38 cellular contexts compared by ENCODE assay signal in genomic region chr1:11759791-11760190, GRCh38. TPM values are rescaled to one million over a fixed set of nuclear protein-coding genes. Genes with fewer than 3 reads are reported as not detected.
"Had no signal": no experiment of that assay in that cellular context is flagged by ENCODE, and none has a peak within 500 bp of the region (broad histone marks: within the 10 kb centered on the region; RNA-seq: fewer than 3 reads in every experiment).

No MANE protein-coding gene starts in this region.

- H3K4me3 ChIP-seq: ascending aorta, cardiac muscle cell had no signal

- H3K4me3 Mint-ChIP-seq: activated CD4-positive, alpha-beta memory T cell treated with anti-CD3 and anti-CD28 coated beads, Interleukin-2, amount 10 ng/mL, durations not matched to agents 7 days and 5 days; activated CD4-positive, alpha-beta T cell treated with anti-CD3 and anti-CD28 coated beads for 36 hours; activated CD4-positive, alpha-beta T cell treated with anti-CD3 and anti-CD28 coated beads, Interleukin-2, amount 10 ng/mL, durations not matched to agents 7 days and 5 days; activated CD8-positive, alpha-beta memory T cell treated with anti-CD3 and anti-CD28 coated beads, Interleukin-2, amount 10 ng/mL, durations not matched to agents 7 days and 5 days; activated CD8-positive, alpha-beta T cell treated with anti-CD3 and anti-CD28 coated beads, Interleukin-2, amount 10 ng/mL, durations not matched to agents 7 days and 5 days; activated naive CD4-positive, alpha-beta T cell treated with anti-CD3 and anti-CD28 coated beads, Interleukin-2, amount 10 ng/mL, durations not matched to agents 7 days and 5 days; activated naive CD4-positive, alpha-beta T cell treated with anti-CD3 and anti-CD28 coated beads, Interleukin-2, amount 50 U/mL, for 24 hours; activated naive CD8-positive, alpha-beta T cell; activated naive CD8-positive, alpha-beta T cell treated with anti-CD3 and anti-CD28 coated beads, Interleukin-2, amount 10 ng/mL, durations not matched to agents 7 days and 5 days; activated naive CD8-positive, alpha-beta T cell treated with anti-CD3 and anti-CD28 coated beads, Interleukin-2, amount 50 U/mL, for 24 hours; activated T-cell treated with anti-CD3 and anti-CD28 coated beads, Interleukin-2, amount 50 U/mL, for 24 hours; brain; T-helper 1 cell treated with Interleukin-12 subunit alpha and Interleukin-12 subunit beta and Interleukin-4 antibody, amounts not matched to agents 30 μg/mL and 1 μg/mL, for 36 hours; T-helper 2 cell treated with Interferon-gamma antibody and Interleukin-4, amounts not matched to agents 5 μg/mL and 100 μg/mL, for 36 hours had no signal

- H3K4me1 Mint-ChIP-seq: activated CD4-positive, alpha-beta memory T cell treated with anti-CD3 and anti-CD28 coated beads, Interleukin-2, amount 10 ng/mL, durations not matched to agents 7 days and 5 days; activated CD4-positive, alpha-beta T cell treated with anti-CD3 and anti-CD28 coated beads for 36 hours; activated naive CD8-positive, alpha-beta T cell treated with anti-CD3 and anti-CD28 coated beads, Interleukin-2, amount 50 U/mL, for 24 hours had no signal

- H3K27ac Mint-ChIP-seq: activated CD4-positive, alpha-beta memory T cell treated with anti-CD3 and anti-CD28 coated beads, Interleukin-2, amount 10 ng/mL, durations not matched to agents 7 days and 5 days; activated CD4-positive, alpha-beta T cell treated with anti-CD3 and anti-CD28 coated beads for 36 hours; activated CD4-positive, alpha-beta T cell treated with anti-CD3 and anti-CD28 coated beads, Interleukin-2, amount 10 ng/mL, durations not matched to agents 7 days and 5 days; activated CD8-positive, alpha-beta memory T cell treated with anti-CD3 and anti-CD28 coated beads, Interleukin-2, amount 10 ng/mL, durations not matched to agents 7 days and 5 days; activated CD8-positive, alpha-beta T cell treated with anti-CD3 and anti-CD28 coated beads, Interleukin-2, amount 10 ng/mL, durations not matched to agents 7 days and 5 days; activated naive CD4-positive, alpha-beta T cell treated with anti-CD3 and anti-CD28 coated beads, Interleukin-2, amount 10 ng/mL, durations not matched to agents 7 days and 5 days; activated naive CD4-positive, alpha-beta T cell treated with anti-CD3 and anti-CD28 coated beads, Interleukin-2, amount 50 U/mL, for 24 hours; activated naive CD8-positive, alpha-beta T cell; activated naive CD8-positive, alpha-beta T cell treated with anti-CD3 and anti-CD28 coated beads, Interleukin-2, amount 10 ng/mL, durations not matched to agents 7 days and 5 days; activated naive CD8-positive, alpha-beta T cell treated with anti-CD3 and anti-CD28 coated beads, Interleukin-2, amount 50 U/mL, for 24 hours; activated T-cell treated with anti-CD3 and anti-CD28 coated beads, Interleukin-2, amount 50 U/mL, for 24 hours; activated T-helper 2 cell treated with anti-CD3 and anti-CD28 coated beads, Interferon-gamma antibody, Interleukin-2, Interleukin-4, amounts not matched to agents 10 μg/mL and 5 μg/mL and 100 μg/mL, durations not matched to agents 14 hours and 24 hours and 36 hours; brain; T-helper 1 cell treated with Interleukin-12 subunit alpha and Interleukin-12 subunit beta and Interleukin-4 antibody, amounts not matched to agents 30 μg/mL and 1 μg/mL, for 36 hours; T-helper 2 cell treated with Interferon-gamma antibody and Interleukin-4, amounts not matched to agents 5 μg/mL and 100 μg/mL, for 36 hours had no signal

- H3K9me3 ChIP-seq: ascending aorta had no signal

- H3K9me3 Mint-ChIP-seq: activated CD4-positive, alpha-beta memory T cell treated with anti-CD3 and anti-CD28 coated beads, Interleukin-2, amount 10 ng/mL, durations not matched to agents 7 days and 5 days; activated CD4-positive, alpha-beta T cell treated with anti-CD3 and anti-CD28 coated beads, Interleukin-2, amount 10 ng/mL, durations not matched to agents 7 days and 5 days; activated naive CD4-positive, alpha-beta T cell treated with anti-CD3 and anti-CD28 coated beads, Interleukin-2, amount 10 ng/mL, durations not matched to agents 7 days and 5 days; activated naive CD4-positive, alpha-beta T cell treated with anti-CD3 and anti-CD28 coated beads, Interleukin-2, amount 50 U/mL, for 24 hours; activated naive CD8-positive, alpha-beta T cell treated with anti-CD3 and anti-CD28 coated beads, Interleukin-2, amount 10 ng/mL, durations not matched to agents 7 days and 5 days; activated naive CD8-positive, alpha-beta T cell treated with anti-CD3 and anti-CD28 coated beads, Interleukin-2, amount 50 U/mL, for 24 hours; activated T-cell treated with anti-CD3 and anti-CD28 coated beads, Interleukin-2, amount 50 U/mL, for 24 hours; activated T-helper 2 cell treated with anti-CD3 and anti-CD28 coated beads, Interferon-gamma antibody, Interleukin-2, Interleukin-4, amounts not matched to agents 10 μg/mL and 5 μg/mL and 100 μg/mL, durations not matched to agents 14 hours and 24 hours and 36 hours; T-helper 1 cell treated with Interleukin-12 subunit alpha and Interleukin-12 subunit beta and Interleukin-4 antibody, amounts not matched to agents 30 μg/mL and 1 μg/mL, for 36 hours; T-helper 2 cell treated with Interferon-gamma antibody and Interleukin-4, amounts not matched to agents 5 μg/mL and 100 μg/mL, for 36 hours had no signal

- FAIRE-seq: bronchial epithelial cell, colon, TTC549 had no signal

- ATAC-seq: activated CD4-positive, alpha-beta T cell treated with anti-CD3 and anti-CD28 coated beads for 36 hours; activated CD4-positive, CD25-positive, alpha-beta regulatory T cell treated with anti-CD3 and anti-CD28 coated beads, Interleukin-2, amount 50 U/mL, for 24 hours; activated CD8-positive, alpha-beta memory T cell treated with anti-CD3 and anti-CD28 coated beads, Interleukin-2, amount 10 ng/mL, durations not matched to agents 7 days and 5 days; activated CD8-positive, alpha-beta T cell treated with anti-CD3 and anti-CD28 coated beads, Interleukin-2, amount 10 ng/mL, durations not matched to agents 7 days and 5 days; activated naive CD8-positive, alpha-beta T cell treated with anti-CD3 and anti-CD28 coated beads, Interleukin-2, amount 50 U/mL, for 24 hours had no signal

- H3K27ac ChIP-seq: ascending aorta, cardiac muscle cell, VCaP had no signal

- H3K36me3 Mint-ChIP-seq: activated CD8-positive, alpha-beta memory T cell treated with anti-CD3 and anti-CD28 coated beads, Interleukin-2, amount 10 ng/mL, durations not matched to agents 7 days and 5 days; activated naive CD4-positive, alpha-beta T cell treated with anti-CD3 and anti-CD28 coated beads, Interleukin-2, amount 10 ng/mL, durations not matched to agents 7 days and 5 days; activated naive CD4-positive, alpha-beta T cell treated with anti-CD3 and anti-CD28 coated beads, Interleukin-2, amount 50 U/mL, for 24 hours; activated naive CD8-positive, alpha-beta T cell; activated naive CD8-positive, alpha-beta T cell treated with anti-CD3 and anti-CD28 coated beads, Interleukin-2, amount 10 ng/mL, durations not matched to agents 7 days and 5 days; brain had no signal

- H3K36me3 ChIP-seq: ascending aorta, cardiac muscle cell had no signal

- DNase-seq: activated CD4-positive, alpha-beta memory T cell treated with anti-CD3 and anti-CD28 coated beads, Interleukin-2, amount 10 ng/mL, durations not matched to agents 7 days and 5 days; activated CD4-positive, alpha-beta T cell treated with anti-CD3 and anti-CD28 coated beads for 1 hour; activated CD4-positive, alpha-beta T cell treated with anti-CD3 and anti-CD28 coated beads for 36 hours; activated CD4-positive, alpha-beta T cell treated with anti-CD3 and anti-CD28 coated beads for 48 hours; activated CD4-positive, alpha-beta T cell treated with anti-CD3 and anti-CD28 coated beads, Interleukin-2, amount 10 ng/mL, durations not matched to agents 7 days and 5 days; activated CD4-positive, alpha-beta T cell treated with anti-CD3 and anti-CD28 coated beads, Interleukin-2, amount 50 U/mL, for 48 hours; activated CD4-positive, CD25-positive, alpha-beta regulatory T cell; activated CD8-positive, alpha-beta memory T cell treated with anti-CD3 and anti-CD28 coated beads for 24 hours; activated CD8-positive, alpha-beta memory T cell treated with anti-CD3 and anti-CD28 coated beads, Interleukin-2, amount 10 ng/mL, durations not matched to agents 7 days and 5 days; activated CD8-positive, alpha-beta memory T cell treated with anti-CD3 and anti-CD28 coated beads, Interleukin-2, amount 50 U/mL, for 48 hours; activated CD8-positive, alpha-beta T cell treated with anti-CD3 and anti-CD28 coated beads, Interleukin-2, amount 10 ng/mL, durations not matched to agents 7 days and 5 days; activated effector memory CD4-positive, alpha-beta T cell treated with Interleukin-2 at 50 U/mL for 16 hours; activated gamma-delta T cell; activated naive CD4-positive, alpha-beta T cell treated with anti-CD3 and anti-CD28 coated beads, Interleukin-2, amount 10 ng/mL, durations not matched to agents 7 days and 5 days; activated naive CD4-positive, alpha-beta T cell treated with Interleukin-2 at 50 U/mL for 16 hours; activated naive CD8-positive, alpha-beta T cell treated with anti-CD3 and anti-CD28 coated beads, Interleukin-2, amount 10 ng/mL, durations not matched to agents 7 days and 5 days; activated naive CD8-positive, alpha-beta T cell treated with anti-CD3 and anti-CD28 coated beads, Interleukin-2, amount 50 U/mL, for 24 hours; activated T-cell treated with anti-CD3 and anti-CD28 coated beads, Interleukin-2, amount 50 U/mL, for 24 hours; activated T-cell treated with anti-CD3 and anti-CD28 coated beads, Interleukin-2, amount 50 U/mL, for 48 hours; amygdala; anterior cingulate cortex; caudate nucleus; T-helper 2 cell; T-helper 9 cell had no signal

RNA-seq across cellular contexts. Expression of gene C1orf167, which starts 2.2 kb away (rescaled TPM):
- total RNA-seq: activated CD4-positive, alpha-beta T cell treated with anti-CD3 and anti-CD28 coated beads for 36 hours; activated CD4-positive, alpha-beta T cell treated with anti-CD3 and anti-CD28 coated beads, Interleukin-2, amount 10 ng/mL, durations not matched to agents 7 days and 5 days; activated CD8-positive, alpha-beta memory T cell treated with anti-CD3 and anti-CD28 coated beads, Interleukin-2, amount 10 ng/mL, durations not matched to agents 7 days and 5 days; activated CD8-positive, alpha-beta T cell treated with anti-CD3 and anti-CD28 coated beads, Interleukin-2, amount 10 ng/mL, durations not matched to agents 7 days and 5 days; activated naive CD8-positive, alpha-beta T cell treated with anti-CD3 and anti-CD28 coated beads, Interleukin-2, amount 10 ng/mL, durations not matched to agents 7 days and 5 days; activated T-helper 2 cell treated with anti-CD3 and anti-CD28 coated beads, Interferon-gamma antibody, Interleukin-2, Interleukin-4, amounts not matched to agents 10 μg/mL and 5 μg/mL and 100 μg/mL, durations not matched to agents 14 hours and 24 hours and 36 hours; ascending aorta; bronchial epithelial cell; cerebellum had no signal
